1 cellular context compared by ENCODE assay signal in genomic region chr1:156705918-156706646, GRCh38.
TF ChIP-seq lines count a peak whose summit lies in the region.

No MANE protein-coding gene starts in this region.

TF ChIP-seq in K562, 482 proteins besides CTCF, POLR2A, EP300 and RAD21 (continues in another document):
- TF ChIP-seq ZBTB40 (IDR thresholded peaks at IDR 0.05), result 0 out of 2 replicates have a peak, but pooled peaks have one; percentile 41
- TF ChIP-seq ZBTB40 (CRISPR knock-in tag; IDR thresholded peaks at IDR 0.05), result no peak
- no peak for TF ChIP-seq SMARCC2 (IDR thresholded peaks at IDR 0.05; ENCODE audit: low read depth)
- no peak for TF ChIP-seq ZNF583 (CRISPR knock-in tag; IDR thresholded peaks at IDR 0.05)
- peak; percentile 38 for TF ChIP-seq STAG1 (CRISPR knock-in tag; IDR thresholded peaks at IDR 0.05; ENCODE audit: borderline replicate concordance)
- TF ChIP-seq SOX6 (IDR thresholded peaks at IDR 0.05), result no peak
- TF ChIP-seq TAF9B (IDR thresholded peaks at IDR 0.05; ENCODE audit: partially characterized antibody), result no peak
- TF ChIP-seq THRAP3 (IDR thresholded peaks at IDR 0.05; ENCODE audit: borderline replicate concordance), result no peak
- no peak for TF ChIP-seq RAD51 (IDR thresholded peaks at IDR 0.05; ENCODE audit: borderline replicate concordance, low read depth)
- TF ChIP-seq ZNF407 (IDR thresholded peaks at IDR 0.05; ENCODE audit: low read depth), result no peak
- peak; percentile 76 for TF ChIP-seq NBN (IDR thresholded peaks at IDR 0.05; ENCODE audit: low read depth)
- no peak for TF ChIP-seq ZFP36 (IDR thresholded peaks at IDR 0.05; ENCODE audit: low read depth, low read length, partially characterized antibody)
- no peak for TF ChIP-seq PHF21A (IDR thresholded peaks at IDR 0.05; ENCODE audit: borderline replicate concordance, low read depth)
- TF ChIP-seq GMEB1 (CRISPR knock-in tag; IDR thresholded peaks at IDR 0.05), result no peak
- no peak for TF ChIP-seq CREB3 (tag; conservative IDR thresholded peaks at IDR 0.05; ENCODE audit: low read depth)
- no peak for TF ChIP-seq TCF7L2 (IDR thresholded peaks at IDR 0.05; ENCODE audit: low read depth, low read length)
- TF ChIP-seq NRF1 (conservative IDR thresholded peaks at IDR 0.05 in 1 of 2, IDR thresholded peaks at IDR 0.05 in 1 of 2), result peak; percentile 22 to 58; a peak in 2 of 4 replicates
- TF ChIP-seq MCM3 (IDR thresholded peaks at IDR 0.05), result no peak
- 0 out of 2 replicates have a peak, but pooled peaks have one; percentile 32 for TF ChIP-seq ETV5 (CRISPR knock-in tag; IDR thresholded peaks at IDR 0.05; ENCODE audit: low read depth)
- TF ChIP-seq ZBTB12 (CRISPR knock-in tag; IDR thresholded peaks at IDR 0.05), result no peak
- TF ChIP-seq GABPB1 (CRISPR knock-in tag; IDR thresholded peaks at IDR 0.05), result peak; percentile 73
- TF ChIP-seq ZNF24 (IDR thresholded peaks at IDR 0.05), result peak; percentile 37; the same call in 1 of the 2 replicates
- peak; percentile 78 for TF ChIP-seq AFF4 (CRISPR knock-in tag; IDR thresholded peaks at IDR 0.05)
- no peak for TF ChIP-seq DIDO1 (tag; IDR thresholded peaks at IDR 0.05; ENCODE audit: low read depth)
- TF ChIP-seq CEBPG (CRISPR knock-in tag; IDR thresholded peaks at IDR 0.05), result no peak
- no peak for TF ChIP-seq CEBPG (tag; conservative IDR thresholded peaks at IDR 0.05 in 1 of 2, IDR thresholded peaks at IDR 0.05 in 1 of 2)
- no peak for TF ChIP-seq BRCA1 (IDR thresholded peaks at IDR 0.05)
- no peak for TF ChIP-seq BRCA1 (CRISPR knock-in tag; IDR thresholded peaks at IDR 0.05)
- TF ChIP-seq ID3 (CRISPR knock-in tag; IDR thresholded peaks at IDR 0.05), result no peak
- TF ChIP-seq ID3 (tag; IDR thresholded peaks at IDR 0.05), result no peak
- no peak for TF ChIP-seq BRF1 (IDR thresholded peaks at IDR 0.05; ENCODE audit: borderline replicate concordance, extremely low read depth, insufficient read length)
- no peak for TF ChIP-seq KDM5B (IDR thresholded peaks at IDR 0.05; ENCODE audit: insufficient replicate concordance, low read depth, low read length)
